In genomic region chr17:64064331-64064730, GRCh38 we compare ENCODE assay signal across 12 cellular contexts. TPM values are rescaled to one million over a fixed set of nuclear protein-coding genes. Genes with fewer than 3 reads are reported as not detected.
DNase-seq lines count a peak whose midpoint lies in the region; ATAC-seq, FAIRE-seq and TF ChIP-seq lines count a peak whose summit lies in the region.
"Had no signal": no experiment of that assay in that cellular context is flagged by ENCODE, and none has a peak within 500 bp of the region (broad histone marks: within the 10 kb centered on the region; RNA-seq: fewer than 3 reads in every experiment).

No MANE protein-coding gene starts in this region.

- WGBS in thyroid gland, 2 donors, result 66 to 71% methylated on average over 9 of the region's 9 CpGs
- WGBS in testis, 2 donors, result 97 to 98% methylated on average over 8 to 9 of the region's 9 CpGs

- H3K27ac ChIP-seq in astrocyte (ENCODE audit: low read depth, low read length) (no peak overlapping the region), thyroid gland (peak overlapping the region; percentile 59 to 67 (median 67)), testis (no peak overlapping the region)
- H3K27ac ChIP-seq: parathyroid adenoma had no signal

- DNase-seq in activated T-cell treated with anti-CD3 and anti-CD28 coated beads, Interleukin-2, amount 50 U/mL, for 72 hours, result no peak
- no peak for DNase-seq in activated T-cell treated with anti-CD3 and anti-CD28 coated beads, Interleukin-2, amount 50 U/mL, for 48 hours
- peak; percentile 36 for DNase-seq in astrocyte (ENCODE audit: low read depth)
- DNase-seq in left colon, result peak; percentile 71 to 72
- peak; percentile 65 to 81 for DNase-seq in thyroid gland
- DNase-seq in NCI-H526 treated with DMSO at 0.1 percent for 48 hours (lab: John Stamatoyannopoulos, UW), result no peak
- DNase-seq in testis, result no peak
- DNase-seq: mammary epithelial cell, NCI-H1436 had no signal

- no peak overlapping the region for H3K9ac ChIP-seq in astrocyte (ENCODE audit: low read length)
- H3K9ac ChIP-seq: parathyroid adenoma had no signal

- no peak overlapping the region for H2AFZ ChIP-seq in astrocyte (ENCODE audit: low read depth, low read length)
- H2AFZ ChIP-seq: parathyroid adenoma had no signal

- no peak overlapping the region for H3K4me2 ChIP-seq in astrocyte (ENCODE audit: low read length)

- H3K9me3 ChIP-seq in astrocyte (ENCODE audit: insufficient read depth, low read depth, low read length), result peaks cover 6% of the 10 kb centered on the region
- H3K9me3 ChIP-seq in thyroid gland, result no peaks in the 10 kb centered on the region
- no peaks in the 10 kb centered on the region for H3K9me3 ChIP-seq in testis

- H3K36me3 Mint-ChIP-seq in activated T-cell treated with anti-CD3 and anti-CD28 coated beads, Interleukin-2, amount 50 U/mL, for 72 hours (ENCODE audit: insufficient read depth in 2 of 2), result peaks cover 31 to 61% of the 10 kb centered on the region in 2 donors
- peaks cover 48% of the 10 kb centered on the region for H3K36me3 Mint-ChIP-seq in astrocyte (ENCODE audit: low read depth, unreplicated experiment)

- H3K4me1 ChIP-seq in astrocyte (ENCODE audit: insufficient read depth, low read length) (peaks cover 3% of the 10 kb centered on the region), thyroid gland (peaks cover 9 to 14% of the 10 kb centered on the region in 2 donors), testis (no peaks in the 10 kb centered on the region)
- H3K4me1 ChIP-seq: parathyroid adenoma had no signal

- intact Hi-C loops in left colon (cut with DNase I, micrococcal nuclease) (loop anchor here in 1 of 2 donors (10.0 kb wide), 1 partner anchor 70 kb away; the partner anchor contains the start of gene ERN1), thyroid gland (cut with DNase I) (no loop called here), testis (cut with DNase I; ENCODE audit: low total_unique reads) (no loop called here)

- FAIRE-seq in astrocyte (lab: Jason Lieb, UNC), result no peak
- FAIRE-seq: TTC549 had no signal

- no peaks in the 10 kb centered on the region for H4K20me1 ChIP-seq in astrocyte (ENCODE audit: insufficient read depth, low read length)

- TF ChIP-seq CTCF in astrocyte (IDR thresholded peaks at IDR 0.05; ENCODE audit: insufficient read depth, low read depth, low read length) (no peak), thyroid gland (IDR thresholded peaks at IDR 0.05) (no peak), testis (IDR thresholded peaks at IDR 0.05) (no peak)

- TF ChIP-seq POLR2A in thyroid gland (IDR thresholded peaks at IDR 0.05), result peak in 1 of 2 donors; percentile 1
- no peak for TF ChIP-seq POLR2A in testis (IDR thresholded peaks at IDR 0.05)

- H3K4me1 Mint-ChIP-seq in activated T-cell treated with anti-CD3 and anti-CD28 coated beads, Interleukin-2, amount 50 U/mL, for 72 hours (ENCODE audit: low read depth), result peaks cover 79% of the 10 kb centered on the region
- peaks cover 9% of the 10 kb centered on the region for H3K4me1 Mint-ChIP-seq in astrocyte (ENCODE audit: low read depth, unreplicated experiment)

- H3K36me3 ChIP-seq in astrocyte (ENCODE audit: insufficient read depth, low read length) (peaks cover under 1% of the 10 kb centered on the region), thyroid gland (peaks cover 3 to 11% of the 10 kb centered on the region in 2 donors), testis (ENCODE audit: low read depth, missing control alignments) (no peaks in the 10 kb centered on the region)

- H3K4me3 Mint-ChIP-seq in activated T-cell treated with anti-CD3 and anti-CD28 coated beads, Interleukin-2, amount 50 U/mL, for 72 hours, result peak overlapping the region; percentile 5 to 73
- no peak overlapping the region for H3K4me3 Mint-ChIP-seq in astrocyte (ENCODE audit: unreplicated experiment)

- no peak for ATAC-seq in activated T-cell treated with anti-CD3 and anti-CD28 coated beads, Interleukin-2, amount 50 U/mL, for 72 hours (replicated peaks in 1 of 2)
- ATAC-seq in left colon (peak; percentile 94), HG02642 (IDR thresholded peaks at IDR 0.05; ENCODE audit: poor library complexity, unreplicated experiment) (no peak)

- H3K4me3 ChIP-seq in astrocyte (ENCODE audit: insufficient read depth, low read depth, low read length) (no peak overlapping the region), thyroid gland (replicated peaks in 1 of 3) (no peak overlapping the region), testis (no peak overlapping the region)

- H3K79me2 ChIP-seq in astrocyte (ENCODE audit: insufficient read depth, low read length), result no peaks in the 10 kb centered on the region
- H3K79me2 ChIP-seq: parathyroid adenoma had no signal

- H3K9me3 Mint-ChIP-seq in activated T-cell treated with anti-CD3 and anti-CD28 coated beads, Interleukin-2, amount 50 U/mL, for 72 hours, result peaks cover 2 to 5% of the 10 kb centered on the region in 2 donors
- peaks cover 11% of the 10 kb centered on the region for H3K9me3 Mint-ChIP-seq in astrocyte (ENCODE audit: unreplicated experiment)

- H3K27me3 ChIP-seq in astrocyte (ENCODE audit: insufficient read depth, low read length) (no peaks in the 10 kb centered on the region), thyroid gland (no peaks in the 10 kb centered on the region), testis (no peaks in the 10 kb centered on the region)

- H3K27ac Mint-ChIP-seq in activated T-cell treated with anti-CD3 and anti-CD28 coated beads, Interleukin-2, amount 50 U/mL, for 72 hours, result peak overlapping the region; percentile 7
- H3K27ac Mint-ChIP-seq in astrocyte (ENCODE audit: unreplicated experiment), result no peak overlapping the region

- no peaks in the 10 kb centered on the region for H3K27me3 Mint-ChIP-seq in activated T-cell treated with anti-CD3 and anti-CD28 coated beads, Interleukin-2, amount 50 U/mL, for 72 hours (ENCODE audit: low read depth)
- H3K27me3 Mint-ChIP-seq in astrocyte (ENCODE audit: low read depth, unreplicated experiment), result no peaks in the 10 kb centered on the region

RNA-seq across cellular contexts. Expression of gene ICAM2, which starts 43.9 kb away (rescaled TPM):
- 10 to 100 TPM; 49.9 to 55.7 TPM for total RNA-seq in activated T-cell treated with anti-CD3 and anti-CD28 coated beads, Interleukin-2, amount 50 U/mL, for 72 hours
- total RNA-seq in astrocyte, result not detected in 2 replicates
- 10 to 100 TPM in 1 of 2 donors, 1 to 10 TPM in 1; 6.9 to 11.5 TPM for total RNA-seq in left colon
- total RNA-seq in thyroid gland, result 10 to 100 TPM; 20.3 to 41.8 (median 30.6) TPM
- 10 to 100 TPM in 1 of 2 donors, 1 to 10 TPM in 1; 5.2 to 11.3 TPM for total RNA-seq in testis
- 12.1 TPM for polyA plus RNA-seq in testis (ENCODE audit: insufficient read depth, low read depth, low replicate concordance)

Comparison
In these comparisons a context has a peak if more than half of its experiments do, and no peak if none do; other contexts are left out.
1. DNase-seq: peak in astrocyte (single experiment), left colon (2 of 2) and thyroid gland (2 of 2); none in activated T-cell treated with anti-CD3 and anti-CD28 coated beads, Interleukin-2, amount 50 U/mL, for 72 hours (0 of 2), activated T-cell treated with anti-CD3 and anti-CD28 coated beads, Interleukin-2, amount 50 U/mL, for 48 hours (0 of 2), NCI-H526 treated with DMSO at 0.1 percent for 48 hours (single experiment) and testis (single experiment).
2. H3K27ac ChIP-seq: peak in thyroid gland (3 of 3); none in astrocyte (single experiment) and testis (0 of 2).